18 cellular contexts compared by ENCODE assay signal in the genomic region with DNA sequence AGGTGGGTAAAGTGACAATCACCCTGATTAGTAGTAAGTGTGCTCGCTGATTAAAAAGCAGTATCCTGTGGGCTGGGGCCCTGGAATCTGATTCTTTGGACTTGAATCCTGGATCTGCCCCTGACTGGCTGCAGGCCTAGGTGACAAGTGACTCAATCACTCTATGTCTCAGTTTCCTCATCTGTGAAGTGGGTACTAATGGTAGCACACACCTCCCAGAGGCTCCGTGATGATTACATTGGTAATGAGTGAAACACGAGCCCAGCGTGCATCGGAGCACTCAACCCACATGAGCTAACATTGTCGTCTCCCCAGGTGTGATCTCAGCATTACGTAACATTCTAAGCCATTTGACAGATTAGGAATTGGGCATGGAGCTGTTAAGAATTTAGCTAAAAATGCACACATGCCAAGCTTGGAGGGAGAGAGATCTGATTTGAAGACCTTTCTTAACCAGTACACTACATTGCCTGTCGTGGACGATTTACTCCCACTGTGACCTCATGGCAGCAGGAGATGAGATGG. TPM values are rescaled to one million over a fixed set of nuclear protein-coding genes. Genes with fewer than 3 reads are reported as not detected.
A peak's percentile ranks its signal among the peaks of the same experiment; 100 is the strongest.
DNase-seq lines count a peak whose midpoint lies in the region; ATAC-seq and TF ChIP-seq lines count a peak whose summit lies in the region.
"Had no signal": no experiment of that assay in that cellular context is flagged by ENCODE, and none has a peak within 500 bp of the region (broad histone marks: within the 10 kb centered on the region; RNA-seq: fewer than 3 reads in every experiment).

No MANE protein-coding gene starts in this region.

- no peaks in the 10 kb centered on the region for H3K36me3 ChIP-seq in SK-N-SH (replicated peaks in 1 of 2; ENCODE audit: control insufficient read depth in 1 of 2, insufficient read depth in 2 of 2, low read length in 1 of 2)
- H3K36me3 ChIP-seq in muscle layer of colon (ENCODE audit: insufficient read depth, low read length) = peaks cover 3% of the 10 kb centered on the region
- no peaks in the 10 kb centered on the region for H3K36me3 ChIP-seq in tibial nerve
- H3K36me3 ChIP-seq: cardiac muscle cell, thyroid gland had no signal

- POLR2A ChIA-PET in SK-N-SH (lab: Yijun Ruan, JAX) = no interaction called here

- H3F3A ChIP-seq in SK-N-SH (replicated peaks; ENCODE audit: insufficient read depth) = no peaks in the 10 kb centered on the region

- 100% methylated on average over 9 of the region's 9 CpGs for WGBS in SK-N-SH (ENCODE audit: low lambda C conversion rate)
- WGBS in tibial nerve, 2 donors = 86 to 89% methylated on average over 9 of the region's 9 CpGs

- TF ChIP-seq EP300 in SK-N-SH (IDR thresholded peaks at IDR 0.05; ENCODE audit: borderline replicate concordance in 1 of 2, low read depth in 1 of 2, low read length in 1 of 2) = no peak
- TF ChIP-seq EP300 in tibial nerve (IDR thresholded peaks at IDR 0.05) = no peak

- H3K27me3 ChIP-seq in SK-N-SH (ENCODE audit: insufficient read depth) = no peaks in the 10 kb centered on the region
- H3K27me3 ChIP-seq in muscle layer of colon (ENCODE audit: control insufficient read depth in 1 of 2, insufficient read depth in 2 of 2, low read length in 2 of 2) = no peaks in the 10 kb centered on the region
- no peaks in the 10 kb centered on the region for H3K27me3 ChIP-seq in tibial nerve
- H3K27me3 ChIP-seq: cardiac muscle cell, thyroid gland had no signal

- H3K4me1 ChIP-seq in SK-N-SH (ENCODE audit: control insufficient read depth in 1 of 2, insufficient read depth in 2 of 2, low read depth in 1 of 2, low read length in 1 of 2) = peaks cover 11 to 61% of the 10 kb centered on the region in 2 experiments; a peak in 3 of 4 replicates
- peaks cover 82% of the 10 kb centered on the region for H3K4me1 ChIP-seq in muscle layer of colon (ENCODE audit: insufficient read depth, low read length)
- peaks cover 4 to 89% (median 43%) of the 10 kb centered on the region in 4 donors for H3K4me1 ChIP-seq in tibial nerve

- no peaks in the 10 kb centered on the region for H3K9me2 ChIP-seq in SK-N-SH

- H4K20me1 ChIP-seq in SK-N-SH (ENCODE audit: insufficient read depth) = no peaks in the 10 kb centered on the region

- TF ChIP-seq RAD21 in SK-N-SH (IDR thresholded peaks at IDR 0.05; ENCODE audit: low read length) = no peak

- no peak overlapping the region for H3K4me3 ChIP-seq in SK-N-SH (ENCODE audit: low read depth in 2 of 2, low read length in 1 of 2)
- H3K4me3 ChIP-seq in muscle layer of colon (ENCODE audit: low read depth in 1 of 2, low read length in 2 of 2) = no peak overlapping the region
- H3K4me3 ChIP-seq in tibial nerve = no peak overlapping the region
- H3K4me3 ChIP-seq: cardiac muscle cell, thyroid gland had no signal

- in situ Hi-C loops in ACHN (cut with HindIII; ENCODE audit: low pct_ligation_motif_present, low pct_unique_long_range_greater_than_20kb, low sequenced_read_pairs) = no loop called here

- peaks cover 2% of the 10 kb centered on the region for H3K4me1 Mint-ChIP-seq in activated T-cell treated with anti-CD3 and anti-CD28 coated beads, Interleukin-2, amount 50 U/mL, for 4 hours (ENCODE audit: low read depth)

- H3K27me3 Mint-ChIP-seq in activated T-cell treated with anti-CD3 and anti-CD28 coated beads, Interleukin-2, amount 50 U/mL, for 4 hours (ENCODE audit: low read depth) = peaks cover 27% of the 10 kb centered on the region

- no peaks in the 10 kb centered on the region for H3K79me2 ChIP-seq in SK-N-SH (ENCODE audit: insufficient read depth)

- no peak overlapping the region for H3K4me2 ChIP-seq in SK-N-SH

- DNase-seq in SK-N-SH = no peak
- no peak for DNase-seq in tibial nerve (ENCODE audit: low spot score in 2 of 2)
- no peak for DNase-seq in ACHN
- no peak for DNase-seq in activated T-cell treated with anti-CD3 and anti-CD28 coated beads, Interleukin-2, amount 50 U/mL, for 4 hours
- DNase-seq: activated CD4-positive, CD25-positive, alpha-beta regulatory T cell; activated CD8-positive, alpha-beta memory T cell treated with anti-CD3 and anti-CD28 coated beads, Interleukin-2, amount 10 ng/mL, durations not matched to agents 7 days and 5 days; CD8-positive, alpha-beta T cell; midbrain; NCI-H446 treated with DMSO at 0.1 percent for 48 hours; PC-3; SW 1271; thyroid gland had no signal

- TF ChIP-seq CTCF in SK-N-SH (IDR thresholded peaks at IDR 0.05) (no peak), tibial nerve (IDR thresholded peaks at IDR 0.05) (no peak)

- no peak overlapping the region for H2AFZ ChIP-seq in SK-N-SH (ENCODE audit: low read depth)

- H3K9me3 Mint-ChIP-seq in activated T-cell treated with anti-CD3 and anti-CD28 coated beads, Interleukin-2, amount 50 U/mL, for 4 hours = no peaks in the 10 kb centered on the region
- H3K9me3 Mint-ChIP-seq: CD8-positive, alpha-beta T cell had no signal

- CTCF ChIA-PET in SK-N-SH (lab: Yijun Ruan, JAX) = interaction anchor here (0.9 to 3.3 kb wide), 6 partner anchors 9 to 170 kb away, joined by 4 to 11 read pairs (median 4); partner anchors contain the start of gene MGLL

- no peak overlapping the region for H3K4me3 Mint-ChIP-seq in activated T-cell treated with anti-CD3 and anti-CD28 coated beads, Interleukin-2, amount 50 U/mL, for 4 hours
- H3K4me3 Mint-ChIP-seq: activated CD8-positive, alpha-beta memory T cell treated with anti-CD3 and anti-CD28 coated beads, Interleukin-2, amount 10 ng/mL, durations not matched to agents 7 days and 5 days; CD8-positive, alpha-beta T cell had no signal

- no peak for TF ChIP-seq POLR2A in tibial nerve (IDR thresholded peaks at IDR 0.05)

- H3K9ac ChIP-seq in SK-N-SH (no peak overlapping the region), muscle layer of colon (ENCODE audit: low read length) (no peak overlapping the region)

- H3K36me3 Mint-ChIP-seq in activated T-cell treated with anti-CD3 and anti-CD28 coated beads, Interleukin-2, amount 50 U/mL, for 4 hours (ENCODE audit: insufficient read depth) = no peaks in the 10 kb centered on the region
- H3K36me3 Mint-ChIP-seq: CD8-positive, alpha-beta T cell had no signal

- H3K27ac ChIP-seq in SK-N-SH (ENCODE audit: low read depth in 2 of 2, low read length in 1 of 2) = no peak overlapping the region; a peak in 1 of 4 replicates
- peak overlapping the region; percentile 50 for H3K27ac ChIP-seq in angular gyrus (ENCODE audit: low read depth, low read length)
- H3K27ac ChIP-seq in muscle layer of colon (ENCODE audit: low read depth, low read length) = peak overlapping the region; percentile 79
- peak overlapping the region in 3 of 4 donors; percentile 18 to 75 (median 31) for H3K27ac ChIP-seq in tibial nerve
- H3K27ac ChIP-seq: cardiac muscle cell, thyroid gland had no signal

- ATAC-seq in SK-N-SH treated with all-trans-retinoic acid at 6 μM for 48 hours = no peak
- ATAC-seq in HG03095 (IDR thresholded peaks at IDR 0.05; ENCODE audit: unreplicated experiment) = no peak
- no peak for ATAC-seq in activated T-cell treated with anti-CD3 and anti-CD28 coated beads, Interleukin-2, amount 50 U/mL, for 4 hours
- ATAC-seq: activated naive CD4-positive, alpha-beta T cell treated with anti-CD3 and anti-CD28 coated beads, Interleukin-2, amount 50 U/mL, for 72 hours; CD8-positive, alpha-beta T cell; PC-3 had no signal

- H3K9me3 ChIP-seq in SK-N-SH (no peaks in the 10 kb centered on the region), muscle layer of colon (ENCODE audit: low read length) (no peaks in the 10 kb centered on the region), tibial nerve (no peaks in the 10 kb centered on the region)
- H3K9me3 ChIP-seq: thyroid gland had no signal

TF ChIP-seq in SK-N-SH, 30 proteins besides CTCF, POLR2A, EP300 and RAD21:
- TF ChIP-seq RFX5 (IDR thresholded peaks at IDR 0.05; ENCODE audit: low read length) (0 out of 2 replicates have a peak, but pooled peaks have one; percentile 21), EZH2phosphoT487 (IDR thresholded peaks at IDR 0.05; ENCODE audit: borderline replicate concordance, low read depth) (no peak)

TF ChIP-seq in SK-N-SH treated with all-trans-retinoic acid at 6 μM for 48 hours, 23 proteins besides CTCF, POLR2A, EP300 and RAD21 (continues in another document):
- TF ChIP-seq GLIS3 (CRISPR knock-in tag; IDR thresholded peaks at IDR 0.05) = no peak
- no peak for TF ChIP-seq RARB (CRISPR knock-in tag; IDR thresholded peaks at IDR 0.05)
- no peak for TF ChIP-seq ZNF565 (CRISPR knock-in tag; conservative IDR thresholded peaks at IDR 0.05; ENCODE audit: low read depth)
- no peak for TF ChIP-seq ZNF70 (CRISPR knock-in tag; IDR thresholded peaks at IDR 0.05)
- no peak for TF ChIP-seq TOX (CRISPR knock-in tag; IDR thresholded peaks at IDR 0.05; ENCODE audit: borderline replicate concordance)
- TF ChIP-seq, protein P1, sequence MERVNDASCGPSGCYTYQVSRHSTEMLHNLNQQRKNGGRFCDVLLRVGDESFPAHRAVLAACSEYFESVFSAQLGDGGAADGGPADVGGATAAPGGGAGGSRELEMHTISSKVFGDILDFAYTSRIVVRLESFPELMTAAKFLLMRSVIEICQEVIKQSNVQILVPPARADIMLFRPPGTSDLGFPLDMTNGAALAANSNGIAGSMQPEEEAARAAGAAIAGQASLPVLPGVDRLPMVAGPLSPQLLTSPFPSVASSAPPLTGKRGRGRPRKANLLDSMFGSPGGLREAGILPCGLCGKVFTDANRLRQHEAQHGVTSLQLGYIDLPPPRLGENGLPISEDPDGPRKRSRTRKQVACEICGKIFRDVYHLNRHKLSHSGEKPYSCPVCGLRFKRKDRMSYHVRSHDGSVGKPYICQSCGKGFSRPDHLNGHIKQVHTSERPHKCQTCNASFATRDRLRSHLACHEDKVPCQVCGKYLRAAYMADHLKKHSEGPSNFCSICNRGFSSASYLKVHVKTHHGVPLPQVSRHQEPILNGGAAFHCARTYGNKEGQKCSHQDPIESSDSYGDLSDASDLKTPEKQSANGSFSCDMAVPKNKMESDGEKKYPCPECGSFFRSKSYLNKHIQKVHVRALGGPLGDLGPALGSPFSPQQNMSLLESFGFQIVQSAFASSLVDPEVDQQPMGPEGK (CRISPR knock-in tag; IDR thresholded peaks at IDR 0.05; ENCODE audit: borderline replicate concordance) = no peak
- TF ChIP-seq SNAI2 (CRISPR knock-in tag; IDR thresholded peaks at IDR 0.05) = no peak
- no peak for TF ChIP-seq ZC3H10 (CRISPR knock-in tag; IDR thresholded peaks at IDR 0.05)

RNA-seq across cellular contexts. Expression of gene MGLL, which starts 32.2 kb away (rescaled TPM):
- 2.0 and 2.2 TPM in 2 replicates for polyA plus RNA-seq in SK-N-SH (2012; rRNA removed)
- 1.7 and 2.7 TPM in 2 replicates for polyA plus RNA-seq in SK-N-SH (2012; cell fraction: cytosol; rRNA removed)
- 2.2 and 3.7 TPM in 2 replicates for polyA plus RNA-seq in SK-N-SH (2012; cell fraction: nucleus; rRNA removed)
- total RNA-seq in tibial nerve = 10 to 100 TPM; 67.5 to 96.6 (median 86.1) TPM
- total RNA-seq in activated T-cell treated with anti-CD3 and anti-CD28 coated beads, Interleukin-2, amount 50 U/mL, for 4 hours = 1 to 10 TPM; 2.2 to 8.0 (median 2.6) TPM

Comparison
In these comparisons a context has a peak if more than half of its experiments do, and no peak if none do; other contexts are left out.
1. H3K27ac ChIP-seq: peak in angular gyrus (single experiment), muscle layer of colon (single experiment) and tibial nerve (3 of 4); none in SK-N-SH (0 of 2).
2. RNA of gene MGLL, which starts 32.2 kb away (total RNA-seq): 67.5 to 96.6 TPM in tibial nerve; 2.2 to 8.0 TPM in activated T-cell treated with anti-CD3 and anti-CD28 coated beads, Interleukin-2, amount 50 U/mL, for 4 hours; every median in the first group is over 4 times any median in the second.